ENCODE assay signal across 9 cellular contexts in genomic region chr2:219228026-219228744, GRCh38. TPM values are rescaled to one million over a fixed set of nuclear protein-coding genes. Genes with fewer than 3 reads are reported as not detected.
DNase-seq lines count a peak whose midpoint lies in the region; ATAC-seq, FAIRE-seq and TF ChIP-seq lines count a peak whose summit lies in the region.
"Had no signal": no experiment of that assay in that cellular context is flagged by ENCODE, and none has a peak within 500 bp of the region (broad histone marks: within the 10 kb centered on the region; RNA-seq: fewer than 3 reads in every experiment).

No MANE protein-coding gene starts in this region.

- H3K4me3 ChIP-seq in iPS-18a (ENCODE audit: low read length): peak overlapping the region; percentile 98
- peak overlapping the region; percentile 91 for H3K4me3 ChIP-seq in thoracic aorta

- H3K36me3 ChIP-seq in iPS-18a (ENCODE audit: control insufficient read depth, low read depth, low read length): peaks cover 30% of the 10 kb centered on the region
- peaks cover 38% of the 10 kb centered on the region for H3K36me3 ChIP-seq in thoracic aorta

- peaks cover 73% of the 10 kb centered on the region for H3K36me3 Mint-ChIP-seq in activated CD4-positive, alpha-beta T cell treated with anti-CD3 and anti-CD28 coated beads for 36 hours (ENCODE audit: low read depth)
- H3K36me3 Mint-ChIP-seq in activated CD8-positive, alpha-beta T cell treated with anti-CD3 and anti-CD28 coated beads, Interleukin-2, amount 10 ng/mL, durations not matched to agents 7 days and 5 days (ENCODE audit: low read depth): peaks cover 65% of the 10 kb centered on the region

- H3K27ac ChIP-seq in iPS-18a (ENCODE audit: low read length) (no peak overlapping the region), thoracic aorta (peak overlapping the region in 1 of 2 donors; percentile 93)

- H3K27me3 ChIP-seq in iPS-18a (ENCODE audit: control insufficient read depth, insufficient read depth, low read length) (no peaks in the 10 kb centered on the region), thoracic aorta (replicated peaks; ENCODE audit: insufficient read depth) (no peaks in the 10 kb centered on the region)

- no peak for FAIRE-seq in H54 (lab: Jason Lieb, UNC)
- FAIRE-seq: G401.6 had no signal

- H3K27me3 Mint-ChIP-seq in activated CD4-positive, alpha-beta T cell treated with anti-CD3 and anti-CD28 coated beads for 36 hours: no peaks in the 10 kb centered on the region
- H3K27me3 Mint-ChIP-seq in activated CD8-positive, alpha-beta T cell treated with anti-CD3 and anti-CD28 coated beads, Interleukin-2, amount 10 ng/mL, durations not matched to agents 7 days and 5 days (ENCODE audit: low read depth): no peaks in the 10 kb centered on the region

- H3K27ac Mint-ChIP-seq in activated CD4-positive, alpha-beta T cell treated with anti-CD3 and anti-CD28 coated beads for 36 hours: peak overlapping the region; percentile 78
- H3K27ac Mint-ChIP-seq in activated CD8-positive, alpha-beta T cell treated with anti-CD3 and anti-CD28 coated beads, Interleukin-2, amount 10 ng/mL, durations not matched to agents 7 days and 5 days: peak overlapping the region; percentile 67

- peaks cover 33% of the 10 kb centered on the region for H3K4me1 Mint-ChIP-seq in activated CD4-positive, alpha-beta T cell treated with anti-CD3 and anti-CD28 coated beads for 36 hours
- peaks cover 59% of the 10 kb centered on the region for H3K4me1 Mint-ChIP-seq in activated CD8-positive, alpha-beta T cell treated with anti-CD3 and anti-CD28 coated beads, Interleukin-2, amount 10 ng/mL, durations not matched to agents 7 days and 5 days (ENCODE audit: low read depth)

- CTCF ChIA-PET in activated CD4-positive, alpha-beta T cell treated with anti-CD3 and anti-CD28 coated beads for 36 hours (lab: Charles Lee): interaction anchor here (0.6 to 2.5 kb wide), 5 partner anchors 21 to 140 kb away, joined by 3 to 5 read pairs (median 4); partner anchors contain the start of gene ZFAND2B
- CTCF ChIA-PET in activated CD8-positive, alpha-beta T cell treated with anti-CD3 and anti-CD28 coated beads, Interleukin-2, amount 10 ng/mL, durations not matched to agents 7 days and 5 days (lab: Charles Lee): interaction anchor here (0.7 to 5.5 kb wide), 13 partner anchors 9 to 70 kb away, joined by 3 to 32 read pairs (median 4); partner anchors contain the start of genes CNPPD1, GLB1L, NHEJ1 and STK16

- H3K4me1 ChIP-seq in iPS-18a (ENCODE audit: control insufficient read depth, low read depth, low read length): peaks cover 3% of the 10 kb centered on the region
- peaks cover 13 to 32% of the 10 kb centered on the region in 2 donors for H3K4me1 ChIP-seq in thoracic aorta (ENCODE audit: control insufficient read depth in 1 of 2, low read depth in 2 of 2)

- DNase-seq in activated CD4-positive, alpha-beta T cell treated with anti-CD3 and anti-CD28 coated beads for 36 hours: no peak
- no peak for DNase-seq in activated CD4-positive, alpha-beta T cell treated with anti-CD3 and anti-CD28 coated beads, Interleukin-2, amount 50 U/mL, for 1 hour
- DNase-seq in activated CD8-positive, alpha-beta T cell treated with anti-CD3 and anti-CD28 coated beads, Interleukin-2, amount 10 ng/mL, durations not matched to agents 7 days and 5 days: no peak
- DNase-seq in thoracic aorta (ENCODE audit: low spot score): no peak
- no peak for DNase-seq in NCI-H1105 (lab: John Stamatoyannopoulos, UW)
- no peak for DNase-seq in H54 (ENCODE audit: insufficient read length, low spot score)

- POLR2A ChIA-PET in activated CD4-positive, alpha-beta T cell treated with anti-CD3 and anti-CD28 coated beads for 36 hours (lab: Charles Lee): interaction anchor here (2.3 kb wide), 1 partner anchor 25 kb away, joined by 24 read pairs; the partner anchor contains the start of genes TUBA4A and TUBA4B
- POLR2A ChIA-PET in activated CD8-positive, alpha-beta T cell treated with anti-CD3 and anti-CD28 coated beads, Interleukin-2, amount 10 ng/mL, durations not matched to agents 7 days and 5 days (lab: Charles Lee): interaction anchor here (0.7 to 6.2 kb wide), 8 partner anchors 9 to 67 kb away, joined by 3 to 77 read pairs (median 6); partner anchors contain the start of genes ABCB6, CNPPD1, GLB1L and STK16

- peak overlapping the region; percentile 95 for H3K9ac ChIP-seq in iPS-18a (ENCODE audit: low read length)

- intact Hi-C loops in activated CD4-positive, alpha-beta T cell treated with anti-CD3 and anti-CD28 coated beads for 36 hours (cut with DNase I, micrococcal nuclease): no loop called here

- H3K9me3 Mint-ChIP-seq in activated CD4-positive, alpha-beta T cell treated with anti-CD3 and anti-CD28 coated beads for 36 hours (ENCODE audit: low read depth): no peaks in the 10 kb centered on the region
- H3K9me3 Mint-ChIP-seq in activated CD8-positive, alpha-beta T cell treated with anti-CD3 and anti-CD28 coated beads, Interleukin-2, amount 10 ng/mL, durations not matched to agents 7 days and 5 days (ENCODE audit: insufficient read depth): no peaks in the 10 kb centered on the region

- no peak for ATAC-seq in activated CD4-positive, alpha-beta T cell treated with anti-CD3 and anti-CD28 coated beads for 36 hours
- ATAC-seq in activated CD8-positive, alpha-beta T cell treated with anti-CD3 and anti-CD28 coated beads, Interleukin-2, amount 10 ng/mL, durations not matched to agents 7 days and 5 days: no peak
- ATAC-seq in thoracic aorta (ENCODE audit: insufficient number of reproducible peaks, low FRiP score, low read depth): no peak
- no peak for ATAC-seq in GM19452 (IDR thresholded peaks at IDR 0.05; ENCODE audit: unreplicated experiment)

- TF ChIP-seq POLR2A in H54 (IDR thresholded peaks at IDR 0.05; ENCODE audit: low read depth, low read length): no peak

- H3K4me3 Mint-ChIP-seq in activated CD4-positive, alpha-beta T cell treated with anti-CD3 and anti-CD28 coated beads for 36 hours: peak overlapping the region; percentile 84
- H3K4me3 Mint-ChIP-seq in activated CD8-positive, alpha-beta T cell treated with anti-CD3 and anti-CD28 coated beads, Interleukin-2, amount 10 ng/mL, durations not matched to agents 7 days and 5 days: peak overlapping the region; percentile 84

- H3K9me3 ChIP-seq in iPS-18a (ENCODE audit: control insufficient read depth, low read depth, low read length) (no peaks in the 10 kb centered on the region), thoracic aorta (no peaks in the 10 kb centered on the region)

- no peak for TF ChIP-seq CTCF in thoracic aorta (IDR thresholded peaks at IDR 0.05)

RNA-seq across cellular contexts. Expression of gene ATG9A, which starts 1.3 kb away (rescaled TPM):
- total RNA-seq in activated CD4-positive, alpha-beta T cell treated with anti-CD3 and anti-CD28 coated beads for 36 hours: 10 to 100 TPM; 43.5 to 45.6 TPM
- total RNA-seq in activated CD8-positive, alpha-beta T cell treated with anti-CD3 and anti-CD28 coated beads, Interleukin-2, amount 10 ng/mL, durations not matched to agents 7 days and 5 days: 10 to 100 TPM; 51.7 to 53.8 TPM
- 10 to 100 TPM; 39.4 to 60.4 TPM for total RNA-seq in thoracic aorta

RNA-seq across cellular contexts. Expression of gene ANKZF1, which starts 1.4 kb away (rescaled TPM):
- total RNA-seq in activated CD4-positive, alpha-beta T cell treated with anti-CD3 and anti-CD28 coated beads for 36 hours: 100 to 1,000 TPM; 140 to 166 TPM
- 100 to 1,000 TPM; 106 to 114 TPM for total RNA-seq in activated CD8-positive, alpha-beta T cell treated with anti-CD3 and anti-CD28 coated beads, Interleukin-2, amount 10 ng/mL, durations not matched to agents 7 days and 5 days
- 10 to 100 TPM; 69.7 to 72.6 TPM for total RNA-seq in thoracic aorta

RNA-seq across cellular contexts. Expression of gene ABCB6, which starts 9.4 kb away (rescaled TPM):
- 10 to 100 TPM; 18.2 to 21.9 TPM for total RNA-seq in activated CD4-positive, alpha-beta T cell treated with anti-CD3 and anti-CD28 coated beads for 36 hours
- 10 to 100 TPM; 11.6 to 11.9 TPM for total RNA-seq in activated CD8-positive, alpha-beta T cell treated with anti-CD3 and anti-CD28 coated beads, Interleukin-2, amount 10 ng/mL, durations not matched to agents 7 days and 5 days
- 10 to 100 TPM; 12.7 to 26.0 TPM for total RNA-seq in thoracic aorta

RNA-seq across cellular contexts. Expression of gene GLB1L, which starts 17.1 kb away (rescaled TPM):
- 1 to 10 TPM; 2.7 to 4.2 TPM for total RNA-seq in activated CD4-positive, alpha-beta T cell treated with anti-CD3 and anti-CD28 coated beads for 36 hours
- 1 to 10 TPM; 3.4 to 4.0 TPM for total RNA-seq in activated CD8-positive, alpha-beta T cell treated with anti-CD3 and anti-CD28 coated beads, Interleukin-2, amount 10 ng/mL, durations not matched to agents 7 days and 5 days
- 10 to 100 TPM in 1 of 2 donors, 1 to 10 TPM in 1; 9.1 to 13.7 TPM for total RNA-seq in thoracic aorta

RNA-seq across cellular contexts. Expression of gene STK16, which starts 17.1 kb away (rescaled TPM):
- total RNA-seq in activated CD4-positive, alpha-beta T cell treated with anti-CD3 and anti-CD28 coated beads for 36 hours: 10 to 100 TPM; 34.3 to 35.4 TPM
- 10 to 100 TPM; 31.2 to 31.5 TPM for total RNA-seq in activated CD8-positive, alpha-beta T cell treated with anti-CD3 and anti-CD28 coated beads, Interleukin-2, amount 10 ng/mL, durations not matched to agents 7 days and 5 days
- 10 to 100 TPM; 10.7 to 11.7 TPM for total RNA-seq in thoracic aorta
